In genomic region chr1:7516892-7517291, GRCh38 we compare ENCODE assay signal across 1 cellular context.
TF ChIP-seq lines count a peak whose summit lies in the region.

No MANE protein-coding gene starts in this region.

TF ChIP-seq in K562, 482 proteins besides CTCF, POLR2A, EP300 and RAD21 (continued from another document):
- TF ChIP-seq RERE (CRISPR knock-in tag; IDR thresholded peaks at IDR 0.05; ENCODE audit: borderline replicate concordance) (no peak), ZMIZ1 (IDR thresholded peaks at IDR 0.05; ENCODE audit: low read depth in 2 of 2, low read length in 2 of 2) (no peak), SAP30 (IDR thresholded peaks at IDR 0.05; ENCODE audit: borderline replicate concordance, insufficient read depth, low read depth, low read length, poor library complexity, severe bottlenecking) (no peak), PRMT5 (CRISPR knock-in tag; IDR thresholded peaks at IDR 0.05) (no peak), SRSF9 (IDR thresholded peaks at IDR 0.05; ENCODE audit: borderline replicate concordance, low read depth, low read length) (no peak), MEF2A (IDR thresholded peaks at IDR 0.05; ENCODE audit: control insufficient read depth, low read depth, low read length) (no peak), ZNF561 (CRISPR knock-in tag; conservative IDR thresholded peaks at IDR 0.05) (no peak), MAFF (IDR thresholded peaks at IDR 0.05; ENCODE audit: low read length) (peak; percentile 65), ZNF785 (CRISPR knock-in tag; IDR thresholded peaks at IDR 0.05) (no peak)
